Comparison of ENCODE assay signal across 13 cellular contexts in the genomic region with DNA sequence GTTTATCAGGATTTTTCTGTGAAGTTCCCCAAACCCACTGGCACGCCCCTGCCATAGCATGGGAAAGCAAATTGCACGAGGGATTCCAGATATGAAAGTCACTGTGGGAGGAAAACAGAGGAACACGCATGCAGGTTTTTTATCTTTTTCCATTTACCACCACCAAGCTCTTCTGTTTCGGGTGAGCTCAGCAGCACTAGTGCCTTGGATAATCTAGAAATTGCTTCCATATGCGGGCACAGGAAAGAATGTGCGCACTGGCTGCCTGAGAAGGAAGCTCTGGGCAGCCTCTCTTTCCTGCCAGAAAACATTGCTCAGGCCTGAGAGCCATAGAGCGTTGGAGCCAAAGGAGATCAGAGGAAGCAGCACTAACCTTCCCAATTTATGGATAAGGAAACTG.
DNase-seq lines count a peak whose midpoint lies in the region; ATAC-seq and TF ChIP-seq lines count a peak whose summit lies in the region.
"Had no signal": no experiment of that assay in that cellular context is flagged by ENCODE, and none has a peak within 500 bp of the region (broad histone marks: within the 10 kb centered on the region; RNA-seq: fewer than 3 reads in every experiment).

No MANE protein-coding gene starts in this region.

- no peak overlapping the region for H3K4me3 ChIP-seq in AG09309 (ENCODE audit: control insufficient read depth, low read depth, low read length)
- H3K4me3 ChIP-seq in fibroblast of mammary gland (ENCODE audit: control insufficient read depth, low read depth, low read length) = no peak overlapping the region
- H3K4me3 ChIP-seq: GM12878 had no signal

- no peak for TF ChIP-seq CTCF in AG09309 (IDR thresholded peaks at IDR 0.05; ENCODE audit: control insufficient read depth, insufficient read depth, low read depth, low read length, missing control alignments)
- no peak for TF ChIP-seq CTCF in fibroblast of mammary gland (conservative IDR thresholded peaks at IDR 0.05; ENCODE audit: control insufficient read depth, insufficient read depth, low read depth, low read length)

- peak; percentile 93 for DNase-seq in AG09309 (ENCODE audit: low read depth)
- peak; percentile 21 for DNase-seq in OCI-M1 (lab: John Stamatoyannopoulos, UW)
- DNase-seq in fibroblast of mammary gland (ENCODE audit: low read depth) = peak; percentile 92
- DNase-seq in pons (ENCODE audit: low spot score) = peak; percentile 40
- DNase-seq in HT-29 (ENCODE audit: low spot score) = no peak
- no peak for DNase-seq in MV-4-11 (lab: John Stamatoyannopoulos, UW)
- DNase-seq in stimulated activated CD4-positive, alpha-beta T cell treated with anti-CD3 and anti-CD28 coated beads, Interleukin-4, amount 100 ng/mL, for 1 hour = no peak
- DNase-seq: activated naive CD4-positive, alpha-beta T cell treated with anti-CD3 and anti-CD28 coated beads for 36 hours; CD4-positive, CD25-positive, alpha-beta regulatory T cell; KG1; SHP77 had no signal

- ATAC-seq in GM19463 (IDR thresholded peaks at IDR 0.05; ENCODE audit: unreplicated experiment) = no peak

Comparison
In these comparisons a context has a peak if more than half of its experiments do, and no peak if none do; other contexts are left out.
1. DNase-seq: peak in AG09309 (single experiment), OCI-M1 (single experiment), fibroblast of mammary gland (single experiment) and pons (single experiment); none in HT-29 (single experiment), MV-4-11 (single experiment) and stimulated activated CD4-positive, alpha-beta T cell treated with anti-CD3 and anti-CD28 coated beads, Interleukin-4, amount 100 ng/mL, for 1 hour (single experiment).